ENCODE assay signal across 2 cellular contexts in the genomic region with DNA sequence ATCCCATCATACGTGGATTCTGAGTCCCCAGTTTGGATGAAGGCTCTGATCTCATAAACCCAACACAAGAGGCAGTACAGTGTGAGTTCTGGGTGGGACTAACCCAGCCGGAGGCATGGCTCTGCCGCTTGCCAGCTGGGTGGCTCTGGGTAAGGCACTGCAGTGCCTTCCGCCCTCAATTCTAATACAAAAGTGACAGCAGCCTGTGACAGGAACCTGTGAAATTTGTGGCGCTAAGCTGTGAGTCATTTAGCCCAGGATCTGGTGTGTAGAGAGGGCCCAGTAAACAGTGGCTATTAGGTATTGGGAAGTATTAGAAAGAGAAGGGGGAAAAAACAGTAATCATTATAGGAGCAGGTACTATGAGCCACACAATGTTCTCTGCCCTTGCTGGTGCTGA.
TF ChIP-seq lines count a peak whose summit lies in the region.

No MANE protein-coding gene starts in this region.

TF ChIP-seq in SK-N-SH treated with all-trans-retinoic acid at 6 μM for 48 hours, 23 proteins besides CTCF, POLR2A, EP300 and RAD21 (continued from another document):
- TF ChIP-seq CSRNP3 (CRISPR knock-in tag; IDR thresholded peaks at IDR 0.05): no peak
- TF ChIP-seq, protein P1, sequence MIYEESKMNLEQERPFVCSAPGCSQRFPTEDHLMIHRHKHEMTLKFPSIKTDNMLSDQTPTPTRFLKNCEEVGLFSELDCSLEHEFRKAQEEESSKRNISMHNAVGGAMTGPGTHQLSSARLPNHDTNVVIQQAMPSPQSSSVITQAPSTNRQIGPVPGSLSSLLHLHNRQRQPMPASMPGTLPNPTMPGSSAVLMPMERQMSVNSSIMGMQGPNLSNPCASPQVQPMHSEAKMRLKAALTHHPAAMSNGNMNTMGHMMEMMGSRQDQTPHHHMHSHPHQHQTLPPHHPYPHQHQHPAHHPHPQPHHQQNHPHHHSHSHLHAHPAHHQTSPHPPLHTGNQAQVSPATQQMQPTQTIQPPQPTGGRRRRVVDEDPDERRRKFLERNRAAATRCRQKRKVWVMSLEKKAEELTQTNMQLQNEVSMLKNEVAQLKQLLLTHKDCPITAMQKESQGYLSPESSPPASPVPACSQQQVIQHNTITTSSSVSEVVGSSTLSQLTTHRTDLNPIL (CRISPR knock-in tag; IDR thresholded peaks at IDR 0.05; ENCODE audit: low read depth): no peak
- no peak for TF ChIP-seq OSR1 (CRISPR knock-in tag; IDR thresholded peaks at IDR 0.05)
- TF ChIP-seq PATZ1 (CRISPR knock-in tag; IDR thresholded peaks at IDR 0.05; ENCODE audit: borderline replicate concordance): no peak
- no peak for TF ChIP-seq ZC3H10 (CRISPR knock-in tag; IDR thresholded peaks at IDR 0.05)
- no peak for TF ChIP-seq TOX (CRISPR knock-in tag; IDR thresholded peaks at IDR 0.05; ENCODE audit: borderline replicate concordance)
- no peak for TF ChIP-seq BACH2 (CRISPR knock-in tag; IDR thresholded peaks at IDR 0.05; ENCODE audit: borderline replicate concordance)
- TF ChIP-seq RARB (CRISPR knock-in tag; IDR thresholded peaks at IDR 0.05): no peak

TF ChIP-seq in SK-N-SH, 30 proteins besides CTCF, POLR2A, EP300 and RAD21 (continued from another document):
- TF ChIP-seq REST (IDR thresholded peaks at IDR 0.05; ENCODE audit: low read depth, low read length): no peak
- no peak for TF ChIP-seq SMC3 (IDR thresholded peaks at IDR 0.05; ENCODE audit: low read depth, low read length)
- no peak for TF ChIP-seq TCF12 (IDR thresholded peaks at IDR 0.05)
- TF ChIP-seq CHD2 (IDR thresholded peaks at IDR 0.05; ENCODE audit: low read length, partially characterized antibody): no peak
- TF ChIP-seq, protein P2, sequence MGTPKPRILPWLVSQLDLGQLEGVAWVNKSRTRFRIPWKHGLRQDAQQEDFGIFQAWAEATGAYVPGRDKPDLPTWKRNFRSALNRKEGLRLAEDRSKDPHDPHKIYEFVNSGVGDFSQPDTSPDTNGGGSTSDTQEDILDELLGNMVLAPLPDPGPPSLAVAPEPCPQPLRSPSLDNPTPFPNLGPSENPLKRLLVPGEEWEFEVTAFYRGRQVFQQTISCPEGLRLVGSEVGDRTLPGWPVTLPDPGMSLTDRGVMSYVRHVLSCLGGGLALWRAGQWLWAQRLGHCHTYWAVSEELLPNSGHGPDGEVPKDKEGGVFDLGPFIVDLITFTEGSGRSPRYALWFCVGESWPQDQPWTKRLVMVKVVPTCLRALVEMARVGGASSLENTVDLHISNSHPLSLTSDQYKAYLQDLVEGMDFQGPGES (IDR thresholded peaks at IDR 0.05; ENCODE audit: low read depth, low read length): no peak
- no peak for TF ChIP-seq NFIC (IDR thresholded peaks at IDR 0.05; ENCODE audit: borderline replicate concordance)
- no peak for TF ChIP-seq USF1 (IDR thresholded peaks at IDR 0.05; ENCODE audit: borderline replicate concordance, low read depth)
- TF ChIP-seq MXI1 (IDR thresholded peaks at IDR 0.05; ENCODE audit: low read depth, low read length): no peak
- no peak for TF ChIP-seq RXRA (IDR thresholded peaks at IDR 0.05; ENCODE audit: borderline replicate concordance, low read depth)
- TF ChIP-seq RCOR1 (IDR thresholded peaks at IDR 0.05; ENCODE audit: low read length): no peak
- TF ChIP-seq MEF2A (IDR thresholded peaks at IDR 0.05; ENCODE audit: borderline replicate concordance, low read depth): no peak
- TF ChIP-seq, protein P3, sequence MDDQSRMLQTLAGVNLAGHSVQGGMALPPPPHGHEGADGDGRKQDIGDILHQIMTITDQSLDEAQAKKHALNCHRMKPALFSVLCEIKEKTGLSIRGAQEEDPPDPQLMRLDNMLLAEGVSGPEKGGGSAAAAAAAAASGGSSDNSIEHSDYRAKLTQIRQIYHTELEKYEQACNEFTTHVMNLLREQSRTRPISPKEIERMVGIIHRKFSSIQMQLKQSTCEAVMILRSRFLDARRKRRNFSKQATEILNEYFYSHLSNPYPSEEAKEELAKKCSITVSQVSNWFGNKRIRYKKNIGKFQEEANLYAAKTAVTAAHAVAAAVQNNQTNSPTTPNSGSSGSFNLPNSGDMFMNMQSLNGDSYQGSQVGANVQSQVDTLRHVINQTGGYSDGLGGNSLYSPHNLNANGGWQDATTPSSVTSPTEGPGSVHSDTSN (IDR thresholded peaks at IDR 0.05): no peak
- TF ChIP-seq JUND (IDR thresholded peaks at IDR 0.05): no peak
